Comparison of ENCODE assay signal across 8 cellular contexts in genomic region chr1:100039571-100039970, GRCh38.
DNase-seq lines count a peak whose midpoint lies in the region; ATAC-seq and TF ChIP-seq lines count a peak whose summit lies in the region.

No MANE protein-coding gene starts in this region.

- peaks cover 72% of the 10 kb centered on the region for H3K79me2 ChIP-seq in neural cell (replicated peaks; ENCODE audit: insufficient read depth, low read length)

- H2AFZ ChIP-seq in neural cell (ENCODE audit: low read depth, low read length), result no peak overlapping the region

- H3K4me2 ChIP-seq in neural cell (ENCODE audit: low read length), result peak overlapping the region; percentile 98

- no peaks in the 10 kb centered on the region for H3K9me2 ChIP-seq in neural cell (ENCODE audit: insufficient read depth, low read length)

- peaks cover 0 to 2% (median 0%) of the 10 kb centered on the region in 5 donors for H3K9me3 Mint-ChIP-seq in CD8-positive, alpha-beta memory T cell

- H3K36me3 Mint-ChIP-seq in CD8-positive, alpha-beta memory T cell, result peaks cover 0 to 26% (median 2%) of the 10 kb centered on the region in 3 donors

- H3K9ac ChIP-seq in neural cell (ENCODE audit: low read length), result peak overlapping the region; percentile 99

- H3K4me3 ChIP-seq in CD8-positive, alpha-beta memory T cell (ENCODE audit: low read length), result peak overlapping the region; percentile 79
- H3K4me3 ChIP-seq in NB4 (ENCODE audit: low read depth, low read length), result peak overlapping the region; percentile 94
- peak overlapping the region; percentile 64 to 98 (median 89) for H3K4me3 ChIP-seq in dorsolateral prefrontal cortex
- peak overlapping the region; percentile 90 for H3K4me3 ChIP-seq in neural cell (ENCODE audit: low read length)

- peak overlapping the region; percentile 93 to 99 (median 97) for H3K4me3 Mint-ChIP-seq in CD8-positive, alpha-beta memory T cell

- TF ChIP-seq EP300 in neural cell (conservative IDR thresholded peaks at IDR 0.05; ENCODE audit: poor library complexity, severe bottlenecking), result no peak

- H3K4me1 Mint-ChIP-seq in CD8-positive, alpha-beta memory T cell, result peaks cover 66 to 87% (median 83%) of the 10 kb centered on the region in 3 donors

- H3K9me3 ChIP-seq in CD8-positive, alpha-beta memory T cell (ENCODE audit: low read length), result no peaks in the 10 kb centered on the region
- no peaks in the 10 kb centered on the region for H3K9me3 ChIP-seq in neural cell (ENCODE audit: low read length)

- H3K27ac Mint-ChIP-seq in CD8-positive, alpha-beta memory T cell, result peak overlapping the region; percentile 96 to 100 (median 99)

- H3K27me3 Mint-ChIP-seq in CD8-positive, alpha-beta memory T cell, result peaks cover 0 to 3% of the 10 kb centered on the region in 2 donors

- TF ChIP-seq RAD21 in neural cell (conservative IDR thresholded peaks at IDR 0.05), result no peak

- TF ChIP-seq CTCF in NB4 (IDR thresholded peaks at IDR 0.05; ENCODE audit: low read depth, low read length) (no peak), dorsolateral prefrontal cortex (IDR thresholded peaks at IDR 0.05 in 54 of 56, conservative IDR thresholded peaks at IDR 0.05 in 2 of 56; ENCODE audit: low read depth in 1 of 56, partially characterized antibody in 56 of 56) (no peak), neural cell (IDR thresholded peaks at IDR 0.05; ENCODE audit: poor library complexity, severe bottlenecking) (no peak)

- H3K36me3 ChIP-seq in CD8-positive, alpha-beta memory T cell (ENCODE audit: insufficient read depth, low read length), result no peaks in the 10 kb centered on the region
- no peaks in the 10 kb centered on the region for H3K36me3 ChIP-seq in neural cell (ENCODE audit: insufficient read depth, low read length)

- POLR2A ChIA-PET in CD8-positive, alpha-beta memory T cell (lab: Charles Lee), result interaction anchor here (0.5 to 2.5 kb wide), 3 partner anchors 70 to 948 kb away, joined by 3 to 17 read pairs (median 5); partner anchors contain the start of gene SLC35A3

- no peak for TF ChIP-seq POLR2A in NB4 (IDR thresholded peaks at IDR 0.05; ENCODE audit: extremely low read depth, insufficient read length)

- DNase-seq in CD8-positive, alpha-beta memory T cell, result no peak
- no peak for DNase-seq in NB4 (ENCODE audit: low read depth)
- DNase-seq in dorsolateral prefrontal cortex, result no peak
- DNase-seq in NCI-H524 treated with DMSO at 0.1 percent for 48 hours (lab: John Stamatoyannopoulos, UW), result no peak
- DNase-seq in amniotic stem cell (lab: John Stamatoyannopoulos, UW), result no peak

- H3K4me1 ChIP-seq in CD8-positive, alpha-beta memory T cell (ENCODE audit: insufficient read depth, low read length), result peaks cover 53% of the 10 kb centered on the region

- H3K27me3 ChIP-seq in CD8-positive, alpha-beta memory T cell (ENCODE audit: insufficient read depth, low read length, poor library complexity, severe bottlenecking), result no peaks in the 10 kb centered on the region
- H3K27me3 ChIP-seq in dorsolateral prefrontal cortex, result no peaks in the 10 kb centered on the region
- no peaks in the 10 kb centered on the region for H3K27me3 ChIP-seq in neural cell (ENCODE audit: insufficient read depth, low read depth, low read length)

- no peaks in the 10 kb centered on the region for H3F3A ChIP-seq in neural cell (ENCODE audit: insufficient read depth, low read length, poor library complexity, severe bottlenecking)

- CTCF ChIA-PET in CD8-positive, alpha-beta memory T cell (lab: Charles Lee), result no interaction called here

- H3K27ac ChIP-seq in CD8-positive, alpha-beta memory T cell (ENCODE audit: low read depth, low read length), result peak overlapping the region; percentile 98
- H3K27ac ChIP-seq in dorsolateral prefrontal cortex (peak overlapping the region in 33 of 59 donors; percentile 4 to 99 (median 97)), neural cell (ENCODE audit: low read length) (peak overlapping the region; percentile 97)

- intact Hi-C loops in dorsolateral prefrontal cortex (cut with DNase I), result loop anchor here (2.0 to 10.0 kb wide), 7 partner anchors 72 to 855 kb away; partner anchors contain the start of genes SASS6 (in 2 of the 2), TRMT13 (in 2 of the 2), AGL (in 1 of the 2) and EXTL2 (in 1 of the 2)

- ATAC-seq in HG03025 (IDR thresholded peaks at IDR 0.05; ENCODE audit: low FRiP score, unreplicated experiment) (no peak), HG03521 (IDR thresholded peaks at IDR 0.05; ENCODE audit: unreplicated experiment) (no peak)

- no peaks in the 10 kb centered on the region for H4K20me1 ChIP-seq in neural cell (ENCODE audit: insufficient read depth)

TF ChIP-seq in neural cell, 6 proteins besides CTCF, POLR2A, EP300 and RAD21:
- TF ChIP-seq TAF1 (IDR thresholded peaks at IDR 0.05; ENCODE audit: low read depth) (no peak), MXI1 (conservative IDR thresholded peaks at IDR 0.05; ENCODE audit: poor library complexity, severe bottlenecking) (no peak), SMC3 (conservative IDR thresholded peaks at IDR 0.05; ENCODE audit: poor library complexity) (no peak), EZH2 (IDR thresholded peaks at IDR 0.05; ENCODE audit: borderline replicate concordance, insufficient read depth, low read length, poor library complexity, severe bottlenecking) (no peak), REST (IDR thresholded peaks at IDR 0.05; ENCODE audit: borderline replicate concordance) (no peak), POLR2AphosphoS5 (IDR thresholded peaks at IDR 0.05) (no peak)
